ENCODE assay signal across 8 cellular contexts in genomic region chr15:78872972-78873795, GRCh38. TPM values are rescaled to one million over a fixed set of nuclear protein-coding genes. Genes with fewer than 3 reads are reported as not detected.
A peak's percentile ranks its signal among the peaks of the same experiment; 100 is the strongest.
DNase-seq lines count a peak whose midpoint lies in the region; TF ChIP-seq lines count a peak whose summit lies in the region.

No MANE protein-coding gene starts in this region.

- peak in 1 of 4 donors; percentile 76 for TF ChIP-seq POLR2A in stomach (IDR thresholded peaks at IDR 0.05)

- H3K27me3 ChIP-seq in neural progenitor cell, result no peaks in the 10 kb centered on the region
- no peaks in the 10 kb centered on the region for H3K27me3 ChIP-seq in stomach

- H3K27ac ChIP-seq in neural progenitor cell (peak overlapping the region; percentile 100), stomach (peak overlapping the region; percentile 98 to 100 (median 100))

- H3K36me3 Mint-ChIP-seq in neural progenitor cell, result peaks cover 12% of the 10 kb centered on the region

- DNase-seq in ELF-1 (ENCODE audit: low read depth, low spot score) (peak; percentile 98), GOT3 (lab: John Stamatoyannopoulos, UW) (peak; percentile 67), LNCaP clone FGC (ENCODE audit: low read depth) (peak; percentile 46), RPMI8226 (peak; percentile 94), fibroblast of villous mesenchyme (ENCODE audit: low read depth) (peak; percentile 93), neural progenitor cell (ENCODE audit: low spot score) (peak; percentile 98), stomach (peak; percentile 78)
- peak; percentile 96 for DNase-seq in activated effector memory CD4-positive, alpha-beta T cell treated with anti-CD3 and anti-CD28 coated beads, Interleukin-2, amount 50 U/mL, for 16 hours

- 0 to 1% (median 0%) methylated on average over 74 to 75 of the region's 75 CpGs for WGBS in stomach, 5 donors

- H3K27me3 Mint-ChIP-seq in neural progenitor cell (ENCODE audit: insufficient read depth, low read depth), result peaks cover 16% of the 10 kb centered on the region

- H3K4me1 ChIP-seq in neural progenitor cell (peaks cover 40% of the 10 kb centered on the region), stomach (peaks cover 32 to 46% (median 40%) of the 10 kb centered on the region in 4 donors)

- H4K20me1 ChIP-seq in neural progenitor cell (ENCODE audit: low read depth), result peaks cover 46% of the 10 kb centered on the region

- no peaks in the 10 kb centered on the region for H3K9me3 ChIP-seq in neural progenitor cell (ENCODE audit: low read depth)
- no peaks in the 10 kb centered on the region for H3K9me3 ChIP-seq in stomach

- no peaks in the 10 kb centered on the region for H3K36me3 ChIP-seq in neural progenitor cell
- no peaks in the 10 kb centered on the region for H3K36me3 ChIP-seq in stomach

- intact Hi-C loops in stomach (cut with DNase I; ENCODE audit: low total_unique reads), result no loop called here

- no peak for TF ChIP-seq EP300 in stomach (IDR thresholded peaks at IDR 0.05)

- H3K4me3 ChIP-seq in LNCaP clone FGC (ENCODE audit: low read depth, low read length), result peak overlapping the region; percentile 79
- peak overlapping the region; percentile 93 for H3K4me3 ChIP-seq in fibroblast of villous mesenchyme (ENCODE audit: low read depth, low read length)
- H3K4me3 ChIP-seq in neural progenitor cell, result peak overlapping the region; percentile 92
- peak overlapping the region; percentile 69 to 99 (median 84) for H3K4me3 ChIP-seq in stomach

- H3K4me3 Mint-ChIP-seq in neural progenitor cell, result peak overlapping the region; percentile 99

- peaks cover 34% of the 10 kb centered on the region for H3K4me1 Mint-ChIP-seq in neural progenitor cell

- H3F3A ChIP-seq in neural progenitor cell (ENCODE audit: low read depth), result peaks cover 26% of the 10 kb centered on the region

- H3K9ac ChIP-seq in neural progenitor cell, result peak overlapping the region; percentile 100

- peaks cover 58% of the 10 kb centered on the region for H3K79me2 ChIP-seq in neural progenitor cell (ENCODE audit: low read depth)

- peak overlapping the region; percentile 100 for H3K27ac Mint-ChIP-seq in neural progenitor cell

- peak overlapping the region; percentile 81 for H3K4me2 ChIP-seq in neural progenitor cell

- peak overlapping the region; percentile 84 for H2AFZ ChIP-seq in neural progenitor cell (replicated peaks)

- H3K9me3 Mint-ChIP-seq in neural progenitor cell, result no peaks in the 10 kb centered on the region

- peak; percentile 54 for TF ChIP-seq CTCF in LNCaP clone FGC (IDR thresholded peaks at IDR 0.05; ENCODE audit: control insufficient read depth, extremely low read depth, insufficient read depth)
- TF ChIP-seq CTCF in fibroblast of villous mesenchyme (IDR thresholded peaks at IDR 0.05; ENCODE audit: insufficient read depth, low read depth, low read length), result peak; percentile 47
- TF ChIP-seq CTCF in neural progenitor cell (IDR thresholded peaks at IDR 0.05), result peak; percentile 69
- TF ChIP-seq CTCF in stomach (IDR thresholded peaks at IDR 0.05), result peak in 2 of 7 experiments; percentile 7 to 41

RNA-seq across cellular contexts. Expression of gene MORF4L1, which starts 0.5 kb away (rescaled TPM):
- total RNA-seq in fibroblast of villous mesenchyme, result 366 and 480 TPM in 2 replicates
- total RNA-seq in neural progenitor cell (ENCODE audit: low replicate concordance), result 633 and 930 TPM in 2 replicates
- total RNA-seq in stomach, result 100 to 1,000 TPM in 4 of 5 donors, 10 to 100 TPM in 1; 78.8 to 545 (median 273) TPM
- polyA plus RNA-seq in stomach, result 100 to 1,000 TPM; 126 to 371 (median 260) TPM

Comparison
In these comparisons a context has a peak if more than half of its experiments do, and no peak if none do; other contexts are left out.
1. Peak in every context shown above with its lines: DNase-seq, H3K4me3 ChIP-seq and H3K27ac ChIP-seq.
2. DNase-seq: peak in every context shown above with its lines; median percentile 98 in ELF-1; 98 in neural progenitor cell; 96 in activated effector memory CD4-positive, alpha-beta T cell treated with anti-CD3 and anti-CD28 coated beads, Interleukin-2, amount 50 U/mL, for 16 hours; 94 in RPMI8226; 93 in fibroblast of villous mesenchyme; 78 in stomach; 67 in GOT3; 46 in LNCaP clone FGC.